38 cellular contexts compared by ENCODE assay signal in the genomic region with DNA sequence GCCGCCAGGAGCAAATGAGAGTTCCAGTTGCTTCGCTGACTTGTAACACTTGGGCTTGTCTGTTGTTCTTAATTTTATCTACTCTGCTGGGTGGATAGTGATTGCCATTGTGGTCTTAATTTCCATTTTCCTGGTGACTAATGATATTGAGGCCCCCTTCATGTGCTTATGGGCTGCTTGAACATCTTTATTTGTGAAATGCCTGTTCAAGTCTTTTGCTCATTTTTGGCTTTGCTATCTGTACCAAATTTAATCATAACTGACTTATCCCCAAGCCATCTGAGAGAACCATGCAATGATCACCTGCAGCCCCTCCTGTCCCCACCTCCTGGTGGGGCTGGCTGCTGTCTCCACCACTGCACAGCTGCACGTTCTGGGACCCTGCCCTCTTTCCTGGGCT.
"Had no signal": no experiment of that assay in that cellular context is flagged by ENCODE, and none has a peak within 500 bp of the region (broad histone marks: within the 10 kb centered on the region; RNA-seq: fewer than 3 reads in every experiment).

No MANE protein-coding gene starts in this region.

- H3K9me3 Mint-ChIP-seq: activated T-helper 1 cell treated with anti-CD3 and anti-CD28 coated beads, Interleukin-12 subunit alpha, Interleukin-12 subunit beta, Interleukin-2, Interleukin-4 antibody, amounts not matched to agents 30 ng/mL and 10 ng/mL and 1 ng/mL, durations not matched to agents 14 hours and 24 hours and 36 hours; activated T-helper 17 cell treated with anti-CD3 and anti-CD28 coated beads, Interleukin-2, amount 50 U/mL, for 72 hours; central memory CD8-positive, alpha-beta T cell; T-helper 1 cell treated with Interleukin-12 subunit alpha and Interleukin-12 subunit beta and Interleukin-4 antibody, amounts not matched to agents 30 μg/mL and 1 μg/mL, for 36 hours had no signal

- H3K27ac Mint-ChIP-seq: activated CD4-positive, alpha-beta memory T cell treated with anti-CD3 and anti-CD28 coated beads for 36 hours; activated CD4-positive, alpha-beta T cell treated with anti-CD3 and anti-CD28 coated beads for 36 hours; activated CD4-positive, alpha-beta T cell treated with anti-CD3 and anti-CD28 coated beads, Interleukin-2, amount 10 ng/mL, durations not matched to agents 7 days and 5 days; activated CD8-positive, alpha-beta T cell treated with anti-CD3 and anti-CD28 coated beads for 36 hours; activated naive CD4-positive, alpha-beta T cell treated with anti-CD3 and anti-CD28 coated beads for 36 hours; activated naive CD4-positive, alpha-beta T cell treated with anti-CD3 and anti-CD28 coated beads, Interleukin-2, amount 50 U/mL, for 72 hours; activated naive CD8-positive, alpha-beta T cell treated with anti-CD3 and anti-CD28 coated beads for 36 hours; activated T-cell treated with anti-CD3 and anti-CD28 coated beads, Interleukin-2, amount 50 U/mL, for 72 hours; activated T-helper 1 cell treated with anti-CD3 and anti-CD28 coated beads, Interleukin-12 subunit alpha, Interleukin-12 subunit beta, Interleukin-2, Interleukin-4 antibody, amounts not matched to agents 30 ng/mL and 10 ng/mL and 1 ng/mL, durations not matched to agents 14 hours and 24 hours and 36 hours; activated T-helper 17 cell treated with anti-CD3 and anti-CD28 coated beads, Interleukin-2, amount 50 U/mL, for 72 hours; brain; T-helper 1 cell treated with Interleukin-12 subunit alpha and Interleukin-12 subunit beta and Interleukin-4 antibody, amounts not matched to agents 30 μg/mL and 1 μg/mL, for 36 hours; T-helper 2 cell treated with Interferon-gamma antibody and Interleukin-4, amounts not matched to agents 5 μg/mL and 100 μg/mL, for 36 hours; WTC11 had no signal

- H3K4me1 Mint-ChIP-seq: activated CD4-positive, alpha-beta T cell treated with anti-CD3 and anti-CD28 coated beads for 36 hours; activated CD4-positive, alpha-beta T cell treated with anti-CD3 and anti-CD28 coated beads, Interleukin-2, amount 10 ng/mL, durations not matched to agents 7 days and 5 days; activated naive CD8-positive, alpha-beta T cell treated with anti-CD3 and anti-CD28 coated beads for 36 hours; activated T-helper 17 cell treated with anti-CD3 and anti-CD28 coated beads, Interleukin-2, amount 50 U/mL, for 72 hours; central memory CD8-positive, alpha-beta T cell had no signal

- H3K4me3 Mint-ChIP-seq: activated CD4-positive, alpha-beta memory T cell treated with anti-CD3 and anti-CD28 coated beads for 36 hours; activated CD4-positive, alpha-beta T cell treated with anti-CD3 and anti-CD28 coated beads for 36 hours; activated CD4-positive, alpha-beta T cell treated with anti-CD3 and anti-CD28 coated beads, Interleukin-2, amount 10 ng/mL, durations not matched to agents 7 days and 5 days; activated CD8-positive, alpha-beta T cell treated with anti-CD3 and anti-CD28 coated beads for 36 hours; activated naive CD4-positive, alpha-beta T cell treated with anti-CD3 and anti-CD28 coated beads for 36 hours; activated naive CD8-positive, alpha-beta T cell treated with anti-CD3 and anti-CD28 coated beads for 36 hours; activated T-cell treated with anti-CD3 and anti-CD28 coated beads, Interleukin-2, amount 50 U/mL, for 4 hours; activated T-cell treated with anti-CD3 and anti-CD28 coated beads, Interleukin-2, amount 50 U/mL, for 72 hours; activated T-helper 1 cell treated with anti-CD3 and anti-CD28 coated beads, Interleukin-12 subunit alpha, Interleukin-12 subunit beta, Interleukin-2, Interleukin-4 antibody, amounts not matched to agents 30 ng/mL and 10 ng/mL and 1 ng/mL, durations not matched to agents 14 hours and 24 hours and 36 hours; activated T-helper 17 cell treated with anti-CD3 and anti-CD28 coated beads, Interleukin-2, amount 50 U/mL, for 72 hours; brain; central memory CD8-positive, alpha-beta T cell; T-helper 1 cell treated with Interleukin-12 subunit alpha and Interleukin-12 subunit beta and Interleukin-4 antibody, amounts not matched to agents 30 μg/mL and 1 μg/mL, for 36 hours; T-helper 2 cell treated with Interferon-gamma antibody and Interleukin-4, amounts not matched to agents 5 μg/mL and 100 μg/mL, for 36 hours; WTC11 had no signal

- H3K27me3 ChIP-seq: ascending aorta, cardiac muscle cell had no signal

- H3K36me3 ChIP-seq: ascending aorta, cardiac muscle cell, WERI-Rb-1 had no signal

- H3K27ac ChIP-seq: ascending aorta, cardiac muscle cell, WERI-Rb-1 had no signal

- ATAC-seq: activated CD4-positive, alpha-beta T cell treated with anti-CD3 and anti-CD28 coated beads for 36 hours; activated CD4-positive, CD25-positive, alpha-beta regulatory T cell treated with anti-CD3 and anti-CD28 coated beads, Interleukin-2, amount 50 U/mL, for 24 hours; activated CD8-positive, alpha-beta T cell treated with anti-CD3 and anti-CD28 coated beads for 36 hours; activated naive CD4-positive, alpha-beta T cell treated with anti-CD3 and anti-CD28 coated beads, Interleukin-2, amount 50 U/mL, for 72 hours; activated T-cell treated with anti-CD3 and anti-CD28 coated beads, Interleukin-2, amount 50 U/mL, for 4 hours; activated T-cell treated with anti-CD3 and anti-CD28 coated beads, Interleukin-2, amount 50 U/mL, for 72 hours; activated T-helper 17 cell treated with anti-CD3 and anti-CD28 coated beads, Interleukin-2, amount 50 U/mL, for 72 hours; WTC11 had no signal

- DNase-seq: activated CD4-positive, alpha-beta memory T cell treated with anti-CD3 and anti-CD28 coated beads for 36 hours; activated CD4-positive, alpha-beta T cell treated with anti-CD3 and anti-CD28 coated beads for 1 hour; activated CD4-positive, alpha-beta T cell treated with anti-CD3 and anti-CD28 coated beads for 36 hours; activated CD4-positive, alpha-beta T cell treated with anti-CD3 and anti-CD28 coated beads for 48 hours; activated CD4-positive, alpha-beta T cell treated with anti-CD3 and anti-CD28 coated beads, Interleukin-2, amount 10 ng/mL, durations not matched to agents 7 days and 5 days; activated CD4-positive, alpha-beta T cell treated with anti-CD3 and anti-CD28 coated beads, Interleukin-2, amount 50 U/mL, for 4 hours; activated CD4-positive, CD25-positive, alpha-beta regulatory T cell; activated CD8-positive, alpha-beta memory T cell treated with anti-CD3 and anti-CD28 coated beads, Interleukin-2, amount 50 U/mL, for 4 hours; activated CD8-positive, alpha-beta T cell treated with anti-CD3 and anti-CD28 coated beads for 36 hours; activated effector memory CD4-positive, alpha-beta T cell treated with anti-CD3 and anti-CD28 coated beads, Interleukin-2, amount 50 U/mL, for 16 hours; activated gamma-delta T cell treated with Interleukin-2 at 50 U/mL for 16 hours; activated naive CD4-positive, alpha-beta T cell; activated naive CD4-positive, alpha-beta T cell treated with anti-CD3 and anti-CD28 coated beads for 36 hours; activated naive CD4-positive, alpha-beta T cell treated with anti-CD3 and anti-CD28 coated beads, Interleukin-2, amount 50 U/mL, for 16 hours; activated naive CD8-positive, alpha-beta T cell treated with anti-CD3 and anti-CD28 coated beads for 36 hours; activated T-cell treated with anti-CD3 and anti-CD28 coated beads for 4 hours; activated T-cell treated with anti-CD3 and anti-CD28 coated beads, Interleukin-2, amount 50 U/mL, for 1 hour; activated T-cell treated with anti-CD3 and anti-CD28 coated beads, Interleukin-2, amount 50 U/mL, for 4 hours; activated T-cell treated with anti-CD3 and anti-CD28 coated beads, Interleukin-2, amount 50 U/mL, for 72 hours; amygdala; anterior cingulate cortex; caudate nucleus; cerebellar nuclear complex; T-helper 1 cell; T-helper 2 cell; T-helper 9 cell; WERI-Rb-1 had no signal

- H3K4me3 ChIP-seq: ascending aorta, cardiac muscle cell had no signal

- H3K36me3 Mint-ChIP-seq: activated CD4-positive, alpha-beta memory T cell treated with anti-CD3 and anti-CD28 coated beads for 36 hours; activated naive CD4-positive, alpha-beta T cell treated with anti-CD3 and anti-CD28 coated beads, Interleukin-2, amount 50 U/mL, for 72 hours; activated naive CD8-positive, alpha-beta T cell treated with anti-CD3 and anti-CD28 coated beads for 36 hours had no signal
